Comparison of ENCODE assay signal across 8 cellular contexts in the genomic region with DNA sequence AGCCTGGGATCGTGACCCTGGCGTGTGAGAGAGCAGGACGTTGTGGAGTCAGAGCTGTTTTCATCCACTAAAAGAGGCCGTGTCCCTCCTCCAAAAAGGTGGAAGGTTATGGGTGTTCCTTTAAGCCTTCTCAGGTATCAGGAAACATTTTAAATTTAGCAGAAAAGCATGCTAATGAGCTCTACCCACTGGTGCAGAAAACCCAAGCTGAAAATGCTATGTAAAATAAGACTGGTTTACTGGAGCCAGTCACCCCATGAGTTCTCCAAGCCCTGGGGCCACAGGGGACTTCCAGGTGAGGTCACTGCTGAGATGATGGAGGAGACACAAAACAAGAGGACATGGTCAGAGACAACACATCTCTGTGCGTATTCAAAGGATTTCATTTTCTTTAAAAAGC. TPM values are rescaled to one million over a fixed set of nuclear protein-coding genes. Genes with fewer than 3 reads are reported as not detected.
DNase-seq lines count a peak whose midpoint lies in the region; ATAC-seq, FAIRE-seq and TF ChIP-seq lines count a peak whose summit lies in the region.
"Had no signal": no experiment of that assay in that cellular context is flagged by ENCODE, and none has a peak within 500 bp of the region (broad histone marks: within the 10 kb centered on the region; RNA-seq: fewer than 3 reads in every experiment).

No MANE protein-coding gene starts in this region.

- CTCF ChIA-PET in activated CD4-positive, alpha-beta memory T cell treated with anti-CD3 and anti-CD28 coated beads, Interleukin-2, amount 10 ng/mL, durations not matched to agents 7 days and 5 days (lab: Charles Lee), result interaction anchor here (1.6 to 3.3 kb wide), 2 partner anchors 14 to 23 kb away, joined by 3 to 20 read pairs; a partner anchor contains a TSS

- H3K4me3 ChIP-seq in neutrophil (ENCODE audit: low read depth in 1 of 2, low read length in 1 of 2), result no peak overlapping the region

- H3K4me1 ChIP-seq in neutrophil (ENCODE audit: control insufficient read depth in 1 of 2, insufficient read depth in 1 of 2, low read depth in 1 of 2, low read length in 1 of 2), result peaks cover 12% of the 10 kb centered on the region in 2 experiments

- no peaks in the 10 kb centered on the region for H3K9me3 ChIP-seq in neutrophil

- no peaks in the 10 kb centered on the region for H3K27me3 Mint-ChIP-seq in activated CD4-positive, alpha-beta memory T cell treated with anti-CD3 and anti-CD28 coated beads, Interleukin-2, amount 10 ng/mL, durations not matched to agents 7 days and 5 days
- H3K27me3 Mint-ChIP-seq in progenitor cell of endocrine pancreas, result no peaks in the 10 kb centered on the region

- peak overlapping the region; percentile 76 for H3K27ac ChIP-seq in neutrophil

- peak; percentile 54 for FAIRE-seq in GM18507 (lab: Jason Lieb, UNC)

- POLR2A ChIA-PET in activated CD4-positive, alpha-beta memory T cell treated with anti-CD3 and anti-CD28 coated beads, Interleukin-2, amount 10 ng/mL, durations not matched to agents 7 days and 5 days (lab: Charles Lee), result interaction anchor here (0.6 to 3.6 kb wide), 4 partner anchors 8 to 209 kb away, joined by 3 to 15 read pairs (median 7); a partner anchor contains a TSS

- H3K4me1 Mint-ChIP-seq in activated CD4-positive, alpha-beta memory T cell treated with anti-CD3 and anti-CD28 coated beads, Interleukin-2, amount 10 ng/mL, durations not matched to agents 7 days and 5 days, result peaks cover 23% of the 10 kb centered on the region
- peaks cover 29% of the 10 kb centered on the region for H3K4me1 Mint-ChIP-seq in progenitor cell of endocrine pancreas (ENCODE audit: low read depth)

- H3K27ac Mint-ChIP-seq in activated CD4-positive, alpha-beta memory T cell treated with anti-CD3 and anti-CD28 coated beads, Interleukin-2, amount 10 ng/mL, durations not matched to agents 7 days and 5 days, result peak overlapping the region; percentile 10
- H3K27ac Mint-ChIP-seq in progenitor cell of endocrine pancreas, result no peak overlapping the region

- H3K36me3 Mint-ChIP-seq in activated CD4-positive, alpha-beta memory T cell treated with anti-CD3 and anti-CD28 coated beads, Interleukin-2, amount 10 ng/mL, durations not matched to agents 7 days and 5 days (ENCODE audit: low read depth), result peaks cover 82% of the 10 kb centered on the region
- H3K36me3 Mint-ChIP-seq in progenitor cell of endocrine pancreas (ENCODE audit: insufficient read depth), result peaks cover 32% of the 10 kb centered on the region

- TF ChIP-seq CTCF in neutrophil (IDR thresholded peaks at IDR 0.05), result no peak
- no peak for TF ChIP-seq CTCF in progenitor cell of endocrine pancreas (IDR thresholded peaks at IDR 0.05; ENCODE audit: unreplicated experiment)

- no peak overlapping the region for H3K4me3 Mint-ChIP-seq in activated CD4-positive, alpha-beta memory T cell treated with anti-CD3 and anti-CD28 coated beads, Interleukin-2, amount 10 ng/mL, durations not matched to agents 7 days and 5 days
- no peak overlapping the region for H3K4me3 Mint-ChIP-seq in progenitor cell of endocrine pancreas (ENCODE audit: low read depth)

- DNase-seq in GM18507 (ENCODE audit: extremely low spot score, insufficient read length, low read depth) (no peak), progenitor cell of endocrine pancreas (ENCODE audit: low spot score, unreplicated experiment) (no peak), hippocampal formation (lab: John Stamatoyannopoulos, UW) (no peak), NCI-H526 treated with DMSO at 0.1 percent for 48 hours (lab: John Stamatoyannopoulos, UW) (no peak)
- no peak for DNase-seq in activated CD4-positive, alpha-beta memory T cell treated with anti-CD3 and anti-CD28 coated beads, Interleukin-2, amount 10 ng/mL, durations not matched to agents 7 days and 5 days

- H3K9me3 Mint-ChIP-seq in activated CD4-positive, alpha-beta memory T cell treated with anti-CD3 and anti-CD28 coated beads, Interleukin-2, amount 10 ng/mL, durations not matched to agents 7 days and 5 days, result no peaks in the 10 kb centered on the region
- H3K9me3 Mint-ChIP-seq in progenitor cell of endocrine pancreas (ENCODE audit: low read depth), result no peaks in the 10 kb centered on the region

- no peaks in the 10 kb centered on the region for H3K27me3 ChIP-seq in neutrophil

- peaks cover 61% of the 10 kb centered on the region for H3K36me3 ChIP-seq in neutrophil

- ATAC-seq in HG02571 (IDR thresholded peaks at IDR 0.05; ENCODE audit: unreplicated experiment), result peak; percentile 53
- ATAC-seq: SK-N-SH treated with all-trans-retinoic acid at 6 μM for 48 hours had no signal

RNA-seq across cellular contexts. Expression of a gene that starts 14.0 kb away (rescaled TPM):
- 10 to 100 TPM; 37.5 to 39.8 TPM for total RNA-seq in activated CD4-positive, alpha-beta memory T cell treated with anti-CD3 and anti-CD28 coated beads, Interleukin-2, amount 10 ng/mL, durations not matched to agents 7 days and 5 days
- total RNA-seq in progenitor cell of endocrine pancreas, result 41.3 and 44.7 TPM in 2 replicates
